ENCODE assay signal across 8 cellular contexts in the genomic region with DNA sequence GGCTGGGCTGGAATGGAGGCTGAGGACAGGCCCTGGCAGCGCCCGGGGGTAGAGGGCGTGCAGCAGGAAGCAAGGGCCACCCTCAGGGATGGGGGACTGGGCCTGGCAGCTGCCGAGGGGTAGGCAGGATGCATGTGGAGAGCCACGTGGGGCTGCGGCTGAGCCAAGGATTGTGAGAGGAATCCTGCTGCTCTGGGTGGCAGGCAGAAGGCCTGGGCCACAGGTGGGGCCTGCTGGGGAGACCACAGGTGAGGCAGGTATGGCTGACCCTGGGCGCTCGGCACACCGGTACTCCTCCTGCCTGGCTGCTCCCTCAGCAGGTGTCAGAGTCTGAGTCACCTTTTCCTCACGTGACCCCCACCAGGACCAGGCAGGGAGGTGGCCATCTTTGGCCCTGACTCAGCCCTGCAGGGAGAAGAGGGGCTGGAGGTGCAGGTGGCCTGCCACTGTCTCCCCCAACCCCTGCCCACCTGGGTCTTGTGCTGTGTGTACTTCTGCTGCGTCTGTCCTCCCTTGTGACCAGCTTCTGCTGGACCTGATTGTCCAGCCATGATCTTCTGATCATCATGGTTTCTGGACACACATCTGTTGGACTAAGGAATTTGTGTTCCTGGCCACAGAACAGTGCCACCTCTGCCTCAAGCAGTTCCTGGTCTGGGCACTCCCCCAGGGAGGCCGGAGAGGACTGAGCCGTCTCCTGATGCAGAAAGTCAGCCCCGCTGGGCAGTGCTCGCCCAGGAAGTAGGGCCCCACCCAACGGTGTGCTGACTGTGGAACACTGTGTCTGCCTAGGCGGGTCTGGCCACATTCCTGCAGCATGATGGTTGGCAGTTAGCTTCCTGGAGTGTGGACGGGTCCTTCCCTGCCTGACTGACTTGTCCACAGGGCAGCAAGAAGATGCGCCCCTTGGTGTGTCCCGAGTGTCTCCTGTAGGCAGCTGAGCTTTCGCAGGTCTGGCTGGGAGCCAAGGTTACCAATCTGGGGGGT. TPM values are rescaled to one million over a fixed set of nuclear protein-coding genes. Genes with fewer than 3 reads are reported as not detected.
DNase-seq lines count a peak whose midpoint lies in the region; ATAC-seq and TF ChIP-seq lines count a peak whose summit lies in the region.

No MANE protein-coding gene starts in this region.

- intact Hi-C loops in CD14-positive monocyte (cut with micrococcal nuclease), result no loop called here
- intact Hi-C loops in activated CD4-positive, alpha-beta T cell treated with anti-CD3 and anti-CD28 coated beads, Interleukin-2, amount 10 ng/mL, durations not matched to agents 24 days and 14 days (cut with micrococcal nuclease), result no loop called here

- no peak for TF ChIP-seq CTCF in CD14-positive monocyte (IDR thresholded peaks at IDR 0.05)

- DNase-seq in CD14-positive monocyte (ENCODE audit: low spot score) (no peak), fibroblast of the conjunctiva (ENCODE audit: low read depth) (peak; percentile 56), renal cortical epithelial cell (ENCODE audit: low read depth) (peak; percentile 91), NOMO-1 treated with DMSO at 0.1 percent for 48 hours (lab: John Stamatoyannopoulos, UW; ENCODE audit: unreplicated experiment) (no peak)
- DNase-seq in activated CD4-positive, alpha-beta T cell treated with anti-CD3 and anti-CD28 coated beads, Interleukin-2, amount 10 ng/mL, durations not matched to agents 24 days and 14 days, result peak; percentile 60

- H3K27ac ChIP-seq in HUES64 (ENCODE audit: low read depth, low read length), result peak overlapping the region; percentile 39

- peaks cover 55% of the 10 kb centered on the region for H3K4me1 Mint-ChIP-seq in CD14-positive monocyte
- peaks cover 9% of the 10 kb centered on the region for H3K4me1 Mint-ChIP-seq in activated CD4-positive, alpha-beta T cell treated with anti-CD3 and anti-CD28 coated beads, Interleukin-2, amount 10 ng/mL, durations not matched to agents 24 days and 14 days

- peaks cover 33% of the 10 kb centered on the region for H3K36me3 ChIP-seq in HUES64 (ENCODE audit: insufficient read depth, low read length)

- peaks cover 17 to 41% of the 10 kb centered on the region in 2 donors for H3K36me3 Mint-ChIP-seq in CD14-positive monocyte
- peaks cover 8% of the 10 kb centered on the region for H3K36me3 Mint-ChIP-seq in activated CD4-positive, alpha-beta T cell treated with anti-CD3 and anti-CD28 coated beads, Interleukin-2, amount 10 ng/mL, durations not matched to agents 24 days and 14 days (ENCODE audit: low read depth)

- peak overlapping the region in 6 of 7 donors; percentile 74 to 89 (median 80) for H3K27ac Mint-ChIP-seq in CD14-positive monocyte
- peak overlapping the region; percentile 75 for H3K27ac Mint-ChIP-seq in activated CD4-positive, alpha-beta T cell treated with anti-CD3 and anti-CD28 coated beads, Interleukin-2, amount 10 ng/mL, durations not matched to agents 24 days and 14 days

- H3K27me3 Mint-ChIP-seq in CD14-positive monocyte (ENCODE audit: low read depth in 3 of 3), result peaks cover 0 to 4% (median 0%) of the 10 kb centered on the region in 3 donors
- no peaks in the 10 kb centered on the region for H3K27me3 Mint-ChIP-seq in activated CD4-positive, alpha-beta T cell treated with anti-CD3 and anti-CD28 coated beads, Interleukin-2, amount 10 ng/mL, durations not matched to agents 24 days and 14 days

- H3K4me3 ChIP-seq in HUES64 (ENCODE audit: low read length), result no peak overlapping the region

- peak overlapping the region in 1 of 2 donors; percentile 71 for H3K4me3 Mint-ChIP-seq in CD14-positive monocyte
- H3K4me3 Mint-ChIP-seq in activated CD4-positive, alpha-beta T cell treated with anti-CD3 and anti-CD28 coated beads, Interleukin-2, amount 10 ng/mL, durations not matched to agents 24 days and 14 days, result no peak overlapping the region

- ATAC-seq in HG03108 (IDR thresholded peaks at IDR 0.05; ENCODE audit: unreplicated experiment) (no peak), GM19467 (IDR thresholded peaks at IDR 0.05; ENCODE audit: unreplicated experiment) (no peak)

- no peaks in the 10 kb centered on the region; the same call in 1 of the 2 replicates for H3K4me1 ChIP-seq in HUES64 (ENCODE audit: insufficient read depth, low read length)

- no peaks in the 10 kb centered on the region for H3K9me3 Mint-ChIP-seq in CD14-positive monocyte
- no peaks in the 10 kb centered on the region for H3K9me3 Mint-ChIP-seq in activated CD4-positive, alpha-beta T cell treated with anti-CD3 and anti-CD28 coated beads, Interleukin-2, amount 10 ng/mL, durations not matched to agents 24 days and 14 days

- H3K9ac ChIP-seq in HUES64 (ENCODE audit: low read depth, low read length), result no peak overlapping the region; the same call in 1 of the 2 replicates

- H3K9me3 ChIP-seq in HUES64 (ENCODE audit: insufficient read depth, low read depth, low read length), result no peaks in the 10 kb centered on the region

- H3K27me3 ChIP-seq in HUES64 (ENCODE audit: insufficient read depth, low read length), result peaks cover under 1% of the 10 kb centered on the region; the same call in 1 of the 2 replicates

- WGBS in HUES64, result 82% methylated on average over 21 of the region's 21 CpGs

RNA-seq across cellular contexts. Expression of a gene that starts 6.4 kb away (rescaled TPM):
- 10 to 100 TPM; 83.2 to 87.6 TPM for polyA plus RNA-seq in CD14-positive monocyte
- polyA plus RNA-seq in HUES64 (2013, experiment 1 of 2), result 12.5 TPM
- 12.9 TPM for polyA plus RNA-seq in HUES64 (2013, experiment 2 of 2)
- 63.7 and 68.4 TPM in 2 replicates for total RNA-seq in activated CD4-positive, alpha-beta T cell treated with anti-CD3 and anti-CD28 coated beads, Interleukin-2, amount 10 ng/mL, durations not matched to agents 24 days and 14 days
- 58.6 and 75.0 TPM in 2 replicates for total RNA-seq in renal cortical epithelial cell

RNA-seq across cellular contexts. Expression of a gene that starts 6.9 kb away (rescaled TPM):
- 10 to 100 TPM; 10.1 to 15.0 TPM for polyA plus RNA-seq in CD14-positive monocyte
- 68.1 TPM for polyA plus RNA-seq in HUES64 (2013, experiment 1 of 2)
- polyA plus RNA-seq in HUES64 (2013, experiment 2 of 2), result 69.5 TPM
- total RNA-seq in activated CD4-positive, alpha-beta T cell treated with anti-CD3 and anti-CD28 coated beads, Interleukin-2, amount 10 ng/mL, durations not matched to agents 24 days and 14 days, result 93.6 and 99.4 TPM in 2 replicates
- 58.0 and 92.8 TPM in 2 replicates for total RNA-seq in renal cortical epithelial cell

RNA-seq across cellular contexts. Expression of a gene that starts 21.6 kb away (rescaled TPM):
- polyA plus RNA-seq in CD14-positive monocyte, result 1 to 10 TPM; 1.9 to 4.5 TPM
- 45.6 TPM for polyA plus RNA-seq in HUES64 (2013, experiment 1 of 2)
- polyA plus RNA-seq in HUES64 (2013, experiment 2 of 2), result 37.4 TPM
- total RNA-seq in activated CD4-positive, alpha-beta T cell treated with anti-CD3 and anti-CD28 coated beads, Interleukin-2, amount 10 ng/mL, durations not matched to agents 24 days and 14 days, result 86.4 and 92.4 TPM in 2 replicates
- 11.0 and 19.1 TPM in 2 replicates for total RNA-seq in renal cortical epithelial cell

RNA-seq across cellular contexts. Expression of a gene that starts 33.2 kb away (rescaled TPM):
- 10 to 100 TPM; 13.1 to 14.2 TPM for polyA plus RNA-seq in CD14-positive monocyte
- 32.8 TPM for polyA plus RNA-seq in HUES64 (2013, experiment 1 of 2)
- polyA plus RNA-seq in HUES64 (2013, experiment 2 of 2), result 26.6 TPM
- 51.7 and 51.9 TPM in 2 replicates for total RNA-seq in activated CD4-positive, alpha-beta T cell treated with anti-CD3 and anti-CD28 coated beads, Interleukin-2, amount 10 ng/mL, durations not matched to agents 24 days and 14 days
- total RNA-seq in renal cortical epithelial cell, result 15.8 and 29.9 TPM in 2 replicates

Comparison
In these comparisons a context has a peak if more than half of its experiments do, and no peak if none do; other contexts are left out.
1. DNase-seq: peak in activated CD4-positive, alpha-beta T cell treated with anti-CD3 and anti-CD28 coated beads, Interleukin-2, amount 10 ng/mL, durations not matched to agents 24 days and 14 days (single experiment), fibroblast of the conjunctiva (single experiment) and renal cortical epithelial cell (single experiment); none in CD14-positive monocyte (single experiment) and NOMO-1 treated with DMSO at 0.1 percent for 48 hours (single experiment).